1 cellular context compared by ENCODE assay signal in the genomic region with DNA sequence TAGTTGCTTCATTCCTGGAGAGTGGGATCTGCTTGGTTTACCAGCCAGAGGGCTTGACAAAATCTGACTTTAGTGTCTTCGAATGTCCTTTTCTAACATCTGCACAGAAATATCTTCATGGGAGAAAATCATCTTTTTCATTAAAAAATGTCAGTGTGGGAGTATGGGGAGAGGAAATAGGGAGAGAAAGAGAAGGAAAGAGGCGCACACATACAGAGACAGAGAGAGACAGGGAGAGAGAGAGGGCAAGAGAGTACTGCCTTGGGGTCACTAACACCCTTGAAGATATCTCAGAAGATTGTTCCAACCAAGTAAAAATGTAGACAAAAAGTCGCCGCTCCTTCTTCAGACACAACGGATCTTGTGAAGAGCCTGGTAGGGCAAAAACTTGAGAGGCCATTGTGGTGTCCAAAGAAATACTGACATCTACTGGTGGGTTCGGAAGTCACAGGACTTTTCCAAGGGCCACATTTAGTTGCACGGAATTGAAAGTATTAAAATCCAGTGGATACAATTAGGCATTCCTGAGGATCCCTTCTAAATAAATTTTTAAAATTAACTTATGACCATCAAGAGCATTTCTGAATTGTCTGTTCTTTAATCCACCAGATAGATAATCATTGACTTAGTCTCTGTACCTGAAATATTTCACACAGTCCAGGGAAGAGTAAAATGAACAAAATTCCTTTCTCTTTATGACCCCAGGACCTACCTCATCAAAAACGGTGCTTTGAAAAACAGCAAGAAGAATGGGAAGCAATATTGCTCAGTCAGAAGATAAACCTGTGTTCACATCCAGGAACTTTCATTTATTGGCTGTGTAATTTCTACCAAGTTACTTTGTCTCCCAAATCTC.
A peak's percentile ranks its signal among the peaks of the same experiment; 100 is the strongest.
TF ChIP-seq lines count a peak whose summit lies in the region.

No MANE protein-coding gene starts in this region.

TF ChIP-seq in K562, 482 proteins besides CTCF, POLR2A, EP300 and RAD21 (continued from another document):
- 0 out of 2 replicates have a peak, but pooled peaks have one; percentile 10 for TF ChIP-seq HCFC1 (IDR thresholded peaks at IDR 0.05; ENCODE audit: low read depth, low read length)
- TF ChIP-seq ZFP36 (IDR thresholded peaks at IDR 0.05; ENCODE audit: low read depth, low read length, partially characterized antibody): peak; percentile 5
- TF ChIP-seq ZKSCAN3 (CRISPR knock-in tag; IDR thresholded peaks at IDR 0.05): no peak
- TF ChIP-seq, protein P1, sequence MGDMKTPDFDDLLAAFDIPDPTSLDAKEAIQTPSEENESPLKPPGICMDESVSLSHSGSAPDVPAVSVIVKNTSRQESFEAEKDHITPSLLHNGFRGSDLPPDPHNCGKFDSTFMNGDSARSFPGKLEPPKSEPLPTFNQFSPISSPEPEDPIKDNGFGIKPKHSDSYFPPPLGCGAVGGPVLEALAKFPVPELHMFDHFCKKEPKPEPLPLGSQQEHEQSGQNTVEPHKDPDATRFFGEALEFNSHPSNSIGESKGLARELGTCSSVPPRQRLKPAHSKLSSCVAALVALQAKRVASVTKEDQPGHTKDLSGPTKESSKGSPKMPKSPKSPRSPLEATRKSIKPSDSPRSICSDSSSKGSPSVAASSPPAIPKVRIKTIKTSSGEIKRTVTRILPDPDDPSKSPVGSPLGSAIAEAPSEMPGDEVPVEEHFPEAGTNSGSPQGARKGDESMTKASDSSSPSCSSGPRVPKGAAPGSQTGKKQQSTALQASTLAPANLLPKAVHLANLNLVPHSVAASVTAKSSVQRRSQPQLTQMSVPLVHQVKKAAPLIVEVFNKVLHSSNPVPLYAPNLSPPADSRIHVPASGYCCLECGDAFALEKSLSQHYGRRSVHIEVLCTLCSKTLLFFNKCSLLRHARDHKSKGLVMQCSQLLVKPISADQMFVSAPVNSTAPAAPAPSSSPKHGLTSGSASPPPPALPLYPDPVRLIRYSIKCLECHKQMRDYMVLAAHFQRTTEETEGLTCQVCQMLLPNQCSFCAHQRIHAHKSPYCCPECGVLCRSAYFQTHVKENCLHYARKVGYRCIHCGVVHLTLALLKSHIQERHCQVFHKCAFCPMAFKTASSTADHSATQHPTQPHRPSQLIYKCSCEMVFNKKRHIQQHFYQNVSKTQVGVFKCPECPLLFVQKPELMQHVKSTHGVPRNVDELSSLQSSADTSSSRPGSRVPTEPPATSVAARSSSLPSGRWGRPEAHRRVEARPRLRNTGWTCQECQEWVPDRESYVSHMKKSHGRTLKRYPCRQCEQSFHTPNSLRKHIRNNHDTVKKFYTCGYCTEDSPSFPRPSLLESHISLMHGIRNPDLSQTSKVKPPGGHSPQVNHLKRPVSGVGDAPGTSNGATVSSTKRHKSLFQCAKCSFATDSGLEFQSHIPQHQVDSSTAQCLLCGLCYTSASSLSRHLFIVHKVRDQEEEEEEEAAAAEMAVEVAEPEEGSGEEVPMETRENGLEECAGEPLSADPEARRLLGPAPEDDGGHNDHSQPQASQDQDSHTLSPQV (IDR thresholded peaks at IDR 0.05): 0 out of 2 replicates have a peak, but pooled peaks have one; percentile 18
- no peak for TF ChIP-seq NFRKB (IDR thresholded peaks at IDR 0.05; ENCODE audit: low read depth)
- TF ChIP-seq DIDO1 (tag; IDR thresholded peaks at IDR 0.05; ENCODE audit: low read depth): no peak
- TF ChIP-seq, protein P2, sequence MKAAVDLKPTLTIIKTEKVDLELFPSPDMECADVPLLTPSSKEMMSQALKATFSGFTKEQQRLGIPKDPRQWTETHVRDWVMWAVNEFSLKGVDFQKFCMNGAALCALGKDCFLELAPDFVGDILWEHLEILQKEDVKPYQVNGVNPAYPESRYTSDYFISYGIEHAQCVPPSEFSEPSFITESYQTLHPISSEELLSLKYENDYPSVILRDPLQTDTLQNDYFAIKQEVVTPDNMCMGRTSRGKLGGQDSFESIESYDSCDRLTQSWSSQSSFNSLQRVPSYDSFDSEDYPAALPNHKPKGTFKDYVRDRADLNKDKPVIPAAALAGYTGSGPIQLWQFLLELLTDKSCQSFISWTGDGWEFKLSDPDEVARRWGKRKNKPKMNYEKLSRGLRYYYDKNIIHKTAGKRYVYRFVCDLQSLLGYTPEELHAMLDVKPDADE (conservative IDR thresholded peaks at IDR 0.05; ENCODE audit: control insufficient read depth, low read depth, low read length): no peak
- no peak for TF ChIP-seq ZNF263 (CRISPR knock-in tag; IDR thresholded peaks at IDR 0.05; ENCODE audit: borderline replicate concordance)
- 0 out of 2 replicates have a peak, but pooled peaks have one; percentile 16 for TF ChIP-seq MAFK (IDR thresholded peaks at IDR 0.05; ENCODE audit: low read length)
- TF ChIP-seq, protein P3, sequence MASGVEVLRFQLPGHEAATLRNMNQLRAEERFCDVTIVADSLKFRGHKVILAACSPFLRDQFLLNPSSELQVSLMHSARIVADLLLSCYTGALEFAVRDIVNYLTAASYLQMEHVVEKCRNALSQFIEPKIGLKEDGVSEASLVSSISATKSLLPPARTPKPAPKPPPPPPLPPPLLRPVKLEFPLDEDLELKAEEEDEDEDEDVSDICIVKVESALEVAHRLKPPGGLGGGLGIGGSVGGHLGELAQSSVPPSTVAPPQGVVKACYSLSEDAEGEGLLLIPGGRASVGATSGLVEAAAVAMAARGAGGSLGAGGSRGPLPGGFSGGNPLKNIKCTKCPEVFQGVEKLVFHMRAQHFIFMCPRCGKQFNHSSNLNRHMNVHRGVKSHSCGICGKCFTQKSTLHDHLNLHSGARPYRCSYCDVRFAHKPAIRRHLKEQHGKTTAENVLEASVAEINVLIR (CRISPR knock-in tag; IDR thresholded peaks at IDR 0.05): no peak
- TF ChIP-seq KLF13 (tag; IDR thresholded peaks at IDR 0.05; ENCODE audit: borderline replicate concordance, low read depth): no peak
- TF ChIP-seq, protein P4, sequence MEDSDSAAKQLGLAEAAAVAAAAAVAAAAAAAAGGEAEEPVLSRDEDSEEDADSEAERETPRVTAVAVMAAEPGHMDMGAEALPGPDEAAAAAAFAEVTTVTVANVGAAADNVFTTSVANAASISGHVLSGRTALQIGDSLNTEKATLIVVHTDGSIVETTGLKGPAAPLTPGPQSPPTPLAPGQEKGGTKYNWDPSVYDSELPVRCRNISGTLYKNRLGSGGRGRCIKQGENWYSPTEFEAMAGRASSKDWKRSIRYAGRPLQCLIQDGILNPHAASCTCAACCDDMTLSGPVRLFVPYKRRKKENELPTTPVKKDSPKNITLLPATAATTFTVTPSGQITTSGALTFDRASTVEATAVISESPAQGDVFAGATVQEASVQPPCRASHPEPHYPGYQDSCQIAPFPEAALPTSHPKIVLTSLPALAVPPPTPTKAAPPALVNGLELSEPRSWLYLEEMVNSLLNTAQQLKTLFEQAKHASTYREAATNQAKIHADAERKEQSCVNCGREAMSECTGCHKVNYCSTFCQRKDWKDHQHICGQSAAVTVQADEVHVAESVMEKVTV (CRISPR knock-in tag; IDR thresholded peaks at IDR 0.05): peak; percentile 87
- TF ChIP-seq CC2D1A (IDR thresholded peaks at IDR 0.05): peak; percentile 62; the same call in 1 of the 2 replicates
- TF ChIP-seq RAD51 (IDR thresholded peaks at IDR 0.05; ENCODE audit: borderline replicate concordance, low read depth): 0 out of 2 replicates have a peak, but pooled peaks have one; percentile 7
- TF ChIP-seq, protein P5, sequence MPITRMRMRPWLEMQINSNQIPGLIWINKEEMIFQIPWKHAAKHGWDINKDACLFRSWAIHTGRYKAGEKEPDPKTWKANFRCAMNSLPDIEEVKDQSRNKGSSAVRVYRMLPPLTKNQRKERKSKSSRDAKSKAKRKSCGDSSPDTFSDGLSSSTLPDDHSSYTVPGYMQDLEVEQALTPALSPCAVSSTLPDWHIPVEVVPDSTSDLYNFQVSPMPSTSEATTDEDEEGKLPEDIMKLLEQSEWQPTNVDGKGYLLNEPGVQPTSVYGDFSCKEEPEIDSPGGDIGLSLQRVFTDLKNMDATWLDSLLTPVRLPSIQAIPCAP (CRISPR knock-in tag; IDR thresholded peaks at IDR 0.05; ENCODE audit: borderline replicate concordance): no peak
- TF ChIP-seq, protein P6, sequence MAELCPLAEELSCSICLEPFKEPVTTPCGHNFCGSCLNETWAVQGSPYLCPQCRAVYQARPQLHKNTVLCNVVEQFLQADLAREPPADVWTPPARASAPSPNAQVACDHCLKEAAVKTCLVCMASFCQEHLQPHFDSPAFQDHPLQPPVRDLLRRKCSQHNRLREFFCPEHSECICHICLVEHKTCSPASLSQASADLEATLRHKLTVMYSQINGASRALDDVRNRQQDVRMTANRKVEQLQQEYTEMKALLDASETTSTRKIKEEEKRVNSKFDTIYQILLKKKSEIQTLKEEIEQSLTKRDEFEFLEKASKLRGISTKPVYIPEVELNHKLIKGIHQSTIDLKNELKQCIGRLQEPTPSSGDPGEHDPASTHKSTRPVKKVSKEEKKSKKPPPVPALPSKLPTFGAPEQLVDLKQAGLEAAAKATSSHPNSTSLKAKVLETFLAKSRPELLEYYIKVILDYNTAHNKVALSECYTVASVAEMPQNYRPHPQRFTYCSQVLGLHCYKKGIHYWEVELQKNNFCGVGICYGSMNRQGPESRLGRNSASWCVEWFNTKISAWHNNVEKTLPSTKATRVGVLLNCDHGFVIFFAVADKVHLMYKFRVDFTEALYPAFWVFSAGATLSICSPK (IDR thresholded peaks at IDR 0.05; ENCODE audit: borderline replicate concordance): no peak
- peak; percentile 14; the same call in 1 of the 2 replicates for TF ChIP-seq RB1 (IDR thresholded peaks at IDR 0.05; ENCODE audit: low read depth)
- TF ChIP-seq MEF2D (tag; conservative IDR thresholded peaks at IDR 0.05; ENCODE audit: low read depth): no peak
- TF ChIP-seq, protein P7, sequence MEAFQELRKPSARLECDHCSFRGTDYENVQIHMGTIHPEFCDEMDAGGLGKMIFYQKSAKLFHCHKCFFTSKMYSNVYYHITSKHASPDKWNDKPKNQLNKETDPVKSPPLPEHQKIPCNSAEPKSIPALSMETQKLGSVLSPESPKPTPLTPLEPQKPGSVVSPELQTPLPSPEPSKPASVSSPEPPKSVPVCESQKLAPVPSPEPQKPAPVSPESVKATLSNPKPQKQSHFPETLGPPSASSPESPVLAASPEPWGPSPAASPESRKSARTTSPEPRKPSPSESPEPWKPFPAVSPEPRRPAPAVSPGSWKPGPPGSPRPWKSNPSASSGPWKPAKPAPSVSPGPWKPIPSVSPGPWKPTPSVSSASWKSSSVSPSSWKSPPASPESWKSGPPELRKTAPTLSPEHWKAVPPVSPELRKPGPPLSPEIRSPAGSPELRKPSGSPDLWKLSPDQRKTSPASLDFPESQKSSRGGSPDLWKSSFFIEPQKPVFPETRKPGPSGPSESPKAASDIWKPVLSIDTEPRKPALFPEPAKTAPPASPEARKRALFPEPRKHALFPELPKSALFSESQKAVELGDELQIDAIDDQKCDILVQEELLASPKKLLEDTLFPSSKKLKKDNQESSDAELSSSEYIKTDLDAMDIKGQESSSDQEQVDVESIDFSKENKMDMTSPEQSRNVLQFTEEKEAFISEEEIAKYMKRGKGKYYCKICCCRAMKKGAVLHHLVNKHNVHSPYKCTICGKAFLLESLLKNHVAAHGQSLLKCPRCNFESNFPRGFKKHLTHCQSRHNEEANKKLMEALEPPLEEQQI (IDR thresholded peaks at IDR 0.05): peak; percentile 21; the same call in 1 of the 2 replicates
- TF ChIP-seq BRD9 (IDR thresholded peaks at IDR 0.05; ENCODE audit: low read depth, partially characterized antibody): peak; percentile 31
